In the genomic region with DNA sequence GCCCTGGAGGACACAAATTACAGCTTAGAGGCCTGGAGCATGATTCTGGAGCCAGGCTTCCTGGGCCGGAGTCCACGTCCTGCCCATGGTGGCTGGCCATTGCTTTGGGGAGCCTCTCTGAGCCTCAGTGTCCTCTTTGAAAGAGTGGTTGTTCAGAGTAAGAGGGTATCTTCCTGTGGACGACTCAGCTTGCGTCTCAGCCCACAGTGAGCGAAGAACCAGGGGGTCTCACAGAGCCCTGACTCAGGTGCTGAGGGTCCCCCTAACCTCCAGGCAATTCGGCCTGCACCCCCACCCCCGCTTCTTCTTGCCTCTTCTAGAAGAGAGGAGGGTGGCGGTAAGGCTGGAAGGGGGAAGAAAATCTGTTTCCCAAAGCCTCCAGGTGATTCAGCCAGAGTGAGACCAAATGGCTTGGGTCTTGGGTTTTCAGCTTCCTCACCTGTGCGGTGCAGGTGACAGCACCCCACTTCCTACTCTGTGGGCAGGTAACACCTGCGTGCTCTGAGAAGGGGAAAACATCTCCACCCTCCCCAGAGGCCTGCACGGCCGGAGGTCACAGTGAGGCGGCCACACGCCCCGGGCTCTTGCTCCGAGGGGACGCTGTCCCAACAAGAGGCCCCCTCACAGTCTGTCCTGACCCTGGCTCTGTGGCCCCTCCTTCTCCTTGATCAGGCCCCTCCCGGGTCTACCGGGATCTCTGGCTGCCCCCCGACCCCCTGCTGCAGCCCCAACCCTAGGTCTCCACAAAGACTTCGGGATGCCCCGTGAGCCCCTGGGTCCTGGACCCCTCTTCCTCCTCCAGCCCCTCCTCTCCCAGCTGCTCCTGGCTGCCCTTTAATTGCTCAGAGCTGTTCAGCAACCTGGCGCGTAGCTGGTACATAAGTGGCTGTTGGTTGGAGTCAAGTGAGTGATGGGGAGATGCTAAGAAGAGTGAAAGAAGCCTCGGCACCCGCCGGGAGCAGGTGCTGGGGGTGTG, we compare ENCODE assay signal across 10 cellular contexts.
DNase-seq lines count a peak whose midpoint lies in the region; ATAC-seq and TF ChIP-seq lines count a peak whose summit lies in the region.
"Had no signal": no experiment of that assay in that cellular context is flagged by ENCODE, and none has a peak within 500 bp of the region (broad histone marks: within the 10 kb centered on the region; RNA-seq: fewer than 3 reads in every experiment).

No MANE protein-coding gene starts in this region.

- peaks cover 38% of the 10 kb centered on the region for H3K4me1 Mint-ChIP-seq in activated B cell treated with CpG ODN at 0.5 μM for 24 hours
- peaks cover 77% of the 10 kb centered on the region for H3K4me1 Mint-ChIP-seq in stimulated activated effector memory CD8-positive, alpha-beta T cell treated with anti-CD3 and anti-CD28 coated beads, Interleukin-12 subunit alpha, Interleukin-12 subunit beta, amount 100 ng/mL, for 72 hours

- no peak overlapping the region for H3K18ac ChIP-seq in trophoblast cell (ENCODE audit: low read length)

- H3K4me1 ChIP-seq in heart right ventricle (peaks cover 29 to 95% (median 57%) of the 10 kb centered on the region in 9 donors), trophoblast cell (ENCODE audit: control insufficient read depth in 1 of 2, insufficient read depth in 2 of 2, low read length in 2 of 2) (no peaks in the 10 kb centered on the region)
- H3K4me1 ChIP-seq: A549 had no signal

- no peak overlapping the region for H3K4ac ChIP-seq in trophoblast cell (ENCODE audit: low read depth, low read length)

- no peaks in the 10 kb centered on the region for H3K9me3 Mint-ChIP-seq in activated B cell treated with CpG ODN at 0.5 μM for 24 hours
- H3K9me3 Mint-ChIP-seq in stimulated activated effector memory CD8-positive, alpha-beta T cell treated with anti-CD3 and anti-CD28 coated beads, Interleukin-12 subunit alpha, Interleukin-12 subunit beta, amount 100 ng/mL, for 72 hours, result no peaks in the 10 kb centered on the region

- no peaks in the 10 kb centered on the region for H3K27me3 Mint-ChIP-seq in activated B cell treated with CpG ODN at 0.5 μM for 24 hours

- CTCF ChIA-PET in activated B cell treated with CpG ODN at 0.5 μM for 24 hours (lab: Charles Lee), result interaction anchor here (0.8 kb wide), 1 partner anchor 212 kb away, joined by 3 read pairs; no protein-coding TSS in a partner anchor

- no peak for ATAC-seq in activated B cell treated with CpG ODN at 0.5 μM for 24 hours (ENCODE audit: low read depth)
- no peak for ATAC-seq in heart right ventricle
- no peak for ATAC-seq in stimulated activated effector memory CD8-positive, alpha-beta T cell treated with anti-CD3 and anti-CD28 coated beads, Interleukin-12 subunit alpha, Interleukin-12 subunit beta, amount 100 ng/mL, for 72 hours
- ATAC-seq in GM18858 (IDR thresholded peaks at IDR 0.05; ENCODE audit: unreplicated experiment), result no peak
- ATAC-seq: A549 had no signal

- no peaks in the 10 kb centered on the region for H3K79me1 ChIP-seq in trophoblast cell (ENCODE audit: low read length)

- no peaks in the 10 kb centered on the region for H3K36me3 Mint-ChIP-seq in activated B cell treated with CpG ODN at 0.5 μM for 24 hours (ENCODE audit: low read depth)
- H3K36me3 Mint-ChIP-seq in stimulated activated effector memory CD8-positive, alpha-beta T cell treated with anti-CD3 and anti-CD28 coated beads, Interleukin-12 subunit alpha, Interleukin-12 subunit beta, amount 100 ng/mL, for 72 hours, result peaks cover 24% of the 10 kb centered on the region

- no peak overlapping the region for H4K91ac ChIP-seq in trophoblast cell (ENCODE audit: low read depth, low read length)

- no peak overlapping the region for H2BK120ac ChIP-seq in trophoblast cell (ENCODE audit: insufficient read depth, low read length, poor library complexity)

- H3K9me3 ChIP-seq in heart right ventricle, result no peaks in the 10 kb centered on the region
- H3K9me3 ChIP-seq in trophoblast cell (ENCODE audit: insufficient read depth, low read depth, low read length), result peaks cover 76% of the 10 kb centered on the region
- H3K9me3 ChIP-seq: A549 had no signal

- H4K8ac ChIP-seq in trophoblast cell (ENCODE audit: low read depth, low read length), result no peak overlapping the region

- intact Hi-C loops in activated B cell treated with CpG ODN at 0.5 μM for 24 hours (cut with micrococcal nuclease) (no loop called here), heart right ventricle (cut with DNase I) (no loop called here)

- H3K27ac ChIP-seq in heart right ventricle (peak overlapping the region in 7 of 10 donors; percentile 47 to 98 (median 76)), trophoblast cell (ENCODE audit: low read depth, low read length) (no peak overlapping the region)
- H3K27ac ChIP-seq: A549 had no signal

- TF ChIP-seq CTCF in activated B cell treated with CpG ODN at 0.5 μM for 24 hours (IDR thresholded peaks at IDR 0.05) (no peak), heart right ventricle (IDR thresholded peaks at IDR 0.05) (no peak)

- DNase-seq in NCI-H1417 (lab: John Stamatoyannopoulos, UW) (peak in 2 of 3 experiments; percentile 44 to 67), NCI-H1417 treated with DMSO at 0.1 percent for 48 hours (lab: John Stamatoyannopoulos, UW) (no peak), activated B cell treated with CpG ODN at 0.5 μM for 24 hours (peak; percentile 14), heart right ventricle (peak in 1 of 2 donors; percentile 15), NCI-H2081 (lab: John Stamatoyannopoulos, UW) (no peak), trophoblast cell (no peak)
- DNase-seq in stimulated activated effector memory CD8-positive, alpha-beta T cell treated with anti-CD3 and anti-CD28 coated beads, Interleukin-12 subunit alpha, Interleukin-12 subunit beta, amount 100 ng/mL, for 72 hours (ENCODE audit: low spot score in 2 of 2), result no peak
- DNase-seq: KG1 had no signal

- no peak overlapping the region for H2BK5ac ChIP-seq in trophoblast cell (ENCODE audit: low read depth, low read length, poor library complexity)

- H3K4me2 ChIP-seq in trophoblast cell (ENCODE audit: low read length), result no peak overlapping the region
- H3K4me2 ChIP-seq: A549 had no signal

- H3K27me3 ChIP-seq in heart right ventricle, result no peaks in the 10 kb centered on the region
- H3K27me3 ChIP-seq in trophoblast cell (ENCODE audit: insufficient read depth, low read length), result no peaks in the 10 kb centered on the region

- H3K79me2 ChIP-seq in trophoblast cell (ENCODE audit: control insufficient read depth, insufficient read depth, low read length, poor library complexity), result no peaks in the 10 kb centered on the region

- WGBS in heart right ventricle, 2 donors, result 83 to 85% methylated on average over 27 of the region's 27 CpGs
- no CpG with 5 or more reads among the region's 27 CpGs for WGBS in trophoblast cell (ENCODE audit: extremely low coverage, insufficient coverage, insufficient read length)

- peak overlapping the region in 2 of 10 donors; percentile 8 to 47 for H3K4me3 ChIP-seq in heart right ventricle
- H3K4me3 ChIP-seq in trophoblast cell (ENCODE audit: low read depth, low read length), result no peak overlapping the region
- H3K4me3 ChIP-seq: A549 had no signal

- no peak overlapping the region for H2AK5ac ChIP-seq in trophoblast cell (ENCODE audit: low read length)

- H3K9ac ChIP-seq in trophoblast cell (ENCODE audit: low read length), result no peak overlapping the region

- no peak overlapping the region for H3K23ac ChIP-seq in trophoblast cell (ENCODE audit: low read length)

- no peak overlapping the region for H2AFZ ChIP-seq in trophoblast cell (ENCODE audit: insufficient read depth, low read length, poor library complexity)

- H3K4me3 Mint-ChIP-seq in activated B cell treated with CpG ODN at 0.5 μM for 24 hours, result peak overlapping the region; percentile 82
- peak overlapping the region; percentile 78 for H3K4me3 Mint-ChIP-seq in stimulated activated effector memory CD8-positive, alpha-beta T cell treated with anti-CD3 and anti-CD28 coated beads, Interleukin-12 subunit alpha, Interleukin-12 subunit beta, amount 100 ng/mL, for 72 hours

- H3K14ac ChIP-seq in trophoblast cell (ENCODE audit: low read length), result no peak overlapping the region

- H3K36me3 ChIP-seq in heart right ventricle, result no peaks in the 10 kb centered on the region
- no peaks in the 10 kb centered on the region for H3K36me3 ChIP-seq in trophoblast cell (ENCODE audit: control insufficient read depth in 1 of 2, insufficient read depth in 2 of 2, low read length in 2 of 2)

- H2BK12ac ChIP-seq in trophoblast cell (ENCODE audit: low read length), result no peak overlapping the region

- peak overlapping the region; percentile 92 for H3K27ac Mint-ChIP-seq in activated B cell treated with CpG ODN at 0.5 μM for 24 hours
- peak overlapping the region; percentile 99 for H3K27ac Mint-ChIP-seq in stimulated activated effector memory CD8-positive, alpha-beta T cell treated with anti-CD3 and anti-CD28 coated beads, Interleukin-12 subunit alpha, Interleukin-12 subunit beta, amount 100 ng/mL, for 72 hours

- no peak overlapping the region for H4K12ac ChIP-seq in trophoblast cell (ENCODE audit: low read depth, low read length)

- POLR2A ChIA-PET in activated B cell treated with CpG ODN at 0.5 μM for 24 hours (lab: Charles Lee), result interaction anchor here (1.5 to 1.8 kb wide), 2 partner anchors 284 to 327 kb away, joined by 5 read pairs; no protein-coding TSS in a partner anchor

Comparison
In these comparisons a context has a peak if more than half of its experiments do, and no peak if none do; other contexts are left out.
1. DNase-seq: peak in NCI-H1417 (2 of 3) and activated B cell treated with CpG ODN at 0.5 μM for 24 hours (single experiment); none in NCI-H1417 treated with DMSO at 0.1 percent for 48 hours (single experiment), stimulated activated effector memory CD8-positive, alpha-beta T cell treated with anti-CD3 and anti-CD28 coated beads, Interleukin-12 subunit alpha, Interleukin-12 subunit beta, amount 100 ng/mL, for 72 hours (0 of 2), NCI-H2081 (0 of 2) and trophoblast cell (0 of 2).